In the genomic region with DNA sequence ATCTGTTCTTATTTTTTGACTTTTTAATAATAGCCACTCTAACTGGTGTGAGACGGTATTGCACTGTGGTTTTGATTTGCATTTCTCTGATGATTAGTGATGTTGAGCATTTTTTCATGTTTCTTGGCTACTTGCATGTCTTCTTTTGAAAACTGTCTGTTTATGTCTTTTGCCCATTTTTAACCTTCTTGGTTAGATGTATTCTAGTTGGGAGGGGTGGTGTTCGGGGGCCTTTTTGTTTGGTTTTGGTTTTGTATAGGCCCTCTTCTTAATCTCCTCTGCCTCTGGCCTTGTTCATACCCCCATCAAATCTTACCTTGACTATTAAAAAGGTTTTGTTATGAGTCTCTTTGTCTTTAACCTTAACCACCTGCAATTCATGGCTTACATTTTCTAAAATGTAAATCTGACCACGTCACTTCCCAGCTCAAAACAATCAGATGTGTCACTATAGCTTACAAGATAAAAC, we compare ENCODE assay signal across 1 cellular context.
TF ChIP-seq lines count a peak whose summit lies in the region.

No MANE protein-coding gene starts in this region.

TF ChIP-seq in HepG2, 621 proteins besides CTCF, POLR2A, EP300 and RAD21 (continued from another document):
- TF ChIP-seq, protein P1, sequence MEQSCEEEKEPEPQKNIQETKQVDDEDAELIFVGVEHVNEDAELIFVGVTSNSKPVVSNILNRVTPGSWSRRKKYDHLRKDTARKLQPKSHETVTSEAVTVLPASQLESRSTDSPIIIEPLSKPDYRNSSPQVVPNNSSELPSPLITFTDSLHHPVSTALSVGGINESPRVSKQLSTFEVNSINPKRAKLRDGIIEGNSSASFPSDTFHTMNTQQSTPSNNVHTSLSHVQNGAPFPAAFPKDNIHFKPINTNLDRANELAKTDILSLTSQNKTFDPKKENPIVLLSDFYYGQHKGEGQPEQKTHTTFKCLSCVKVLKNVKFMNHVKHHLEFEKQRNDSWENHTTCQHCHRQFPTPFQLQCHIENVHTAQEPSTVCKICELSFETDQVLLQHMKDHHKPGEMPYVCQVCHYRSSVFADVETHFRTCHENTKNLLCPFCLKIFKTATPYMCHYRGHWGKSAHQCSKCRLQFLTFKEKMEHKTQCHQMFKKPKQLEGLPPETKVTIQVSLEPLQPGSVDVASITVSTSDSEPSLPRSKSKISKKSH (CRISPR knock-in tag; IDR thresholded peaks at IDR 0.05; ENCODE audit: borderline replicate concordance), result no peak
